In the genomic region with DNA sequence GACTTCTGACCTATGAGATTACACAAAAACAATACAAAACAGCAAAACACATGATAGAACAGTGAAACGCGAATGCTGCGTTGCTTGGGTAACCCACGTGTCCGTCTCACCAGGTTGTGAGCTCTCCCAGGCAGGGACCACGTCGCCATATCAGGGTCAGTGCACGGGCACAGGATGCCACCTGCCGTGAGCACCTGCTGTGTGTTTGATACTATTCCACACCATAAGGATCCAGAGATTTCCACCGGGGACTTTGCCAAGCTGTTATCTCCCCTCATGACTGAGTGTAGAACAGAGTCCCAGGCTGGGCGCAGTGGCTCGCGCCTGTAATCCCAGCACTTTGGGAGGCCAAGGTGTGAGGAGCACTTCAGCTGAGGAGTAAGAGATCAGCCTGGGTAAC, we compare ENCODE assay signal across 19 cellular contexts.
DNase-seq lines count a peak whose midpoint lies in the region; ATAC-seq, FAIRE-seq and TF ChIP-seq lines count a peak whose summit lies in the region.
"Had no signal": no experiment of that assay in that cellular context is flagged by ENCODE, and none has a peak within 500 bp of the region (broad histone marks: within the 10 kb centered on the region; RNA-seq: fewer than 3 reads in every experiment).

No MANE protein-coding gene starts in this region.

- H3K9ac ChIP-seq in endodermal cell (ENCODE audit: extremely low read depth, low read length, poor library complexity, severe bottlenecking) = no peak overlapping the region
- H3K9ac ChIP-seq: BLaER1 treated with 17β-estradiol and CSF1 and Interleukin-3, amounts not matched to agents 10 nM and 100 nM had no signal

- peaks cover 10% of the 10 kb centered on the region for H3K4me1 Mint-ChIP-seq in endodermal cell
- H3K4me1 Mint-ChIP-seq: B cell had no signal

- no peak overlapping the region for H3K4me3 Mint-ChIP-seq in endodermal cell
- H3K4me3 Mint-ChIP-seq: B cell; CD8-positive, alpha-beta T cell; GM23338; HFFc6 had no signal

- TF ChIP-seq CTCF in choroid plexus epithelial cell (conservative IDR thresholded peaks at IDR 0.05; ENCODE audit: low read depth, low read length) = no peak
- TF ChIP-seq CTCF in endodermal cell (conservative IDR thresholded peaks at IDR 0.05) = no peak

- DNase-seq in DMS 273 treated with DMSO at 0.1 percent for 48 hours (lab: John Stamatoyannopoulos, UW) (peak; percentile 20), NCI-H524 (lab: John Stamatoyannopoulos, UW) (peak; percentile 60 to 72), choroid plexus epithelial cell (ENCODE audit: low read depth) (peak; percentile 36), urothelium cell line (ENCODE audit: low spot score) (no peak), endodermal cell (no peak)
- DNase-seq in stimulated activated CD4-positive, alpha-beta T cell treated with anti-CD3 and anti-CD28 coated beads, Interleukin-15, amount 100 ng/mL, for 24 hours = no peak
- DNase-seq: 8988T; Calu3; CD8-positive, alpha-beta T cell; HCEC 1CT; HFFc6 had no signal

- no peaks in the 10 kb centered on the region for H3K36me3 ChIP-seq in endodermal cell (ENCODE audit: control insufficient read depth, insufficient read depth, low read length)
- H3K36me3 ChIP-seq: BLaER1 treated with 17β-estradiol and CSF1 and Interleukin-3, amounts not matched to agents 10 nM and 100 nM had no signal

- no peaks in the 10 kb centered on the region for H3K9me3 ChIP-seq in endodermal cell (ENCODE audit: control insufficient read depth, low read length)

- H3K4me3 ChIP-seq in choroid plexus epithelial cell (ENCODE audit: low read depth, low read length) (no peak overlapping the region), endodermal cell (ENCODE audit: low read length) (no peak overlapping the region)
- H3K4me3 ChIP-seq: BLaER1 treated with 17β-estradiol and CSF1 and Interleukin-3, amounts not matched to agents 10 nM and 100 nM; GM23338 had no signal

- H3K27me3 ChIP-seq in endodermal cell (ENCODE audit: control insufficient read depth, insufficient read depth, low read length, poor library complexity, severe bottlenecking) = peaks cover 31% of the 10 kb centered on the region

- no peak overlapping the region for H3K27ac Mint-ChIP-seq in endodermal cell
- H3K27ac Mint-ChIP-seq: B cell; CD8-positive, alpha-beta T cell; GM23338; HFFc6 had no signal

- peak; percentile 73 for FAIRE-seq in urothelium cell line (lab: Jason Lieb, UNC)
- FAIRE-seq: G401.6, GM12891, H54, HepG2 had no signal

- no peak for ATAC-seq in activated CD4-positive, CD25-positive, alpha-beta regulatory T cell treated with anti-CD3 and anti-CD28 coated beads, Interleukin-2, amount 50 U/mL, for 24 hours
- ATAC-seq: CD8-positive, alpha-beta T cell; GM23338; HepG2 had no signal

- H3K4me1 ChIP-seq in endodermal cell (ENCODE audit: control insufficient read depth, insufficient read depth, low read length) = no peaks in the 10 kb centered on the region

- H3K27me3 Mint-ChIP-seq in endodermal cell (ENCODE audit: insufficient read depth) = peaks cover 50% of the 10 kb centered on the region

- WGBS in endodermal cell (ENCODE audit: insufficient coverage in 1 of 2, insufficient read length in 1 of 2), 2 experiments = 90% methylated on average over 11 to 13 of the region's 13 CpGs

- no peaks in the 10 kb centered on the region for H3K36me3 Mint-ChIP-seq in endodermal cell (ENCODE audit: low read depth)
- H3K36me3 Mint-ChIP-seq: CD8-positive, alpha-beta T cell had no signal

- H3K27ac ChIP-seq in endodermal cell (ENCODE audit: low read depth, low read length) = no peak overlapping the region
- H3K27ac ChIP-seq: BLaER1 treated with 17β-estradiol and CSF1 and Interleukin-3, amounts not matched to agents 10 nM and 100 nM had no signal

- peaks cover 2% of the 10 kb centered on the region for H3K9me3 Mint-ChIP-seq in endodermal cell
- H3K9me3 Mint-ChIP-seq: CD8-positive, alpha-beta T cell; GM23338; HFFc6 had no signal

Comparison
In these comparisons a context has a peak if more than half of its experiments do, and no peak if none do; other contexts are left out.
1. DNase-seq: peak in DMS 273 treated with DMSO at 0.1 percent for 48 hours (single experiment), NCI-H524 (2 of 2) and choroid plexus epithelial cell (single experiment); none in urothelium cell line (single experiment), endodermal cell (single experiment) and stimulated activated CD4-positive, alpha-beta T cell treated with anti-CD3 and anti-CD28 coated beads, Interleukin-15, amount 100 ng/mL, for 24 hours (single experiment).